In genomic region chr3:184230081-184230602, GRCh38 we compare ENCODE assay signal across 8 cellular contexts. TPM values are rescaled to one million over a fixed set of nuclear protein-coding genes. Genes with fewer than 3 reads are reported as not detected.
DNase-seq lines count a peak whose midpoint lies in the region; ATAC-seq and TF ChIP-seq lines count a peak whose summit lies in the region.

No MANE protein-coding gene starts in this region.

- peaks cover 19% of the 10 kb centered on the region for H3K4me1 ChIP-seq in vagina

- ATAC-seq in left lobe of liver = peak; percentile 16
- ATAC-seq in HG03378 (IDR thresholded peaks at IDR 0.05; ENCODE audit: unreplicated experiment) = no peak

- H3K36me3 ChIP-seq in WERI-Rb-1 (no peaks in the 10 kb centered on the region), vagina (no peaks in the 10 kb centered on the region)

- TF ChIP-seq CTCF in WERI-Rb-1 (IDR thresholded peaks at IDR 0.05; ENCODE audit: low read depth, low read length) (no peak), vagina (IDR thresholded peaks at IDR 0.05) (no peak)

- H3K27me3 ChIP-seq in WERI-Rb-1 (ENCODE audit: insufficient read depth, low read depth, severe bottlenecking) (peaks cover 4% of the 10 kb centered on the region), vagina (peaks cover 23% of the 10 kb centered on the region)

- intact Hi-C loops in vagina (cut with DNase I) = no loop called here

- TF ChIP-seq POLR2A in vagina (IDR thresholded peaks at IDR 0.05) = no peak

- H3K9me3 ChIP-seq in WERI-Rb-1 (ENCODE audit: severe bottlenecking) = no peaks in the 10 kb centered on the region
- no peaks in the 10 kb centered on the region for H3K9me3 ChIP-seq in vagina

- peak overlapping the region; percentile 73 for H3K4me3 ChIP-seq in WERI-Rb-1 (ENCODE audit: low read depth, low read length)
- peak overlapping the region; percentile 44 to 47 for H3K4me3 ChIP-seq in vagina

- H3K27ac ChIP-seq in WERI-Rb-1 = no peak overlapping the region
- H3K27ac ChIP-seq in vagina = no peak overlapping the region

- peak; percentile 21 for DNase-seq in stimulated activated CD4-positive, alpha-beta T cell treated with anti-CD3 and anti-CD28 coated beads, Interleukin-15, amount 100 ng/mL, for 24 hours
- DNase-seq in stimulated activated CD4-positive, alpha-beta T cell treated with anti-CD3 and anti-CD28 coated beads, Interleukin-2, amount 100 ng/mL, for 48 hours = no peak
- DNase-seq in WERI-Rb-1 (peak; percentile 34), left lobe of liver (ENCODE audit: low spot score) (no peak), vagina (ENCODE audit: extremely low spot score in 2 of 2) (no peak), mucosa of gallbladder (ENCODE audit: low spot score) (no peak), NCI-H187 (lab: John Stamatoyannopoulos, UW) (no peak)

RNA-seq across cellular contexts. Expression of gene VWA5B2, which starts 0.8 kb away (rescaled TPM):
- 0.75 TPM for total RNA-seq in left lobe of liver
- total RNA-seq in vagina = 0.98 TPM
- total RNA-seq in mucosa of gallbladder = not detected

RNA-seq across cellular contexts. Expression of gene ALG3, which starts 18.6 kb away (rescaled TPM):
- total RNA-seq in left lobe of liver (38.8 TPM), vagina (58.2 TPM), mucosa of gallbladder (44.7 TPM)

RNA-seq across cellular contexts. Expression of gene EEF1AKMT4, which starts 19.3 kb away (rescaled TPM):
- total RNA-seq in left lobe of liver (7.0 TPM), vagina (5.6 TPM), mucosa of gallbladder (3.2 TPM)

RNA-seq across cellular contexts. Expression of gene CAMK2N2, which starts 31.2 kb away (rescaled TPM):
- total RNA-seq in left lobe of liver = 0.43 TPM
- total RNA-seq in vagina = not detected
- 0.40 TPM for total RNA-seq in mucosa of gallbladder

RNA-seq across cellular contexts. Expression of gene ABCF3, which starts 44.1 kb away (rescaled TPM):
- total RNA-seq in left lobe of liver (53.8 TPM), vagina (94.0 TPM), mucosa of gallbladder (77.4 TPM)

Comparison
In these comparisons a context has a peak if more than half of its experiments do, and no peak if none do; other contexts are left out.
1. DNase-seq: peak in stimulated activated CD4-positive, alpha-beta T cell treated with anti-CD3 and anti-CD28 coated beads, Interleukin-15, amount 100 ng/mL, for 24 hours (single experiment) and WERI-Rb-1 (single experiment); none in stimulated activated CD4-positive, alpha-beta T cell treated with anti-CD3 and anti-CD28 coated beads, Interleukin-2, amount 100 ng/mL, for 48 hours (0 of 2), left lobe of liver (single experiment), vagina (0 of 2), mucosa of gallbladder (single experiment) and NCI-H187 (0 of 2).